Comparison of ENCODE assay signal across 8 cellular contexts in genomic region chr7:26201261-26202018, GRCh38. TPM values are rescaled to one million over a fixed set of nuclear protein-coding genes. Genes with fewer than 3 reads are reported as not detected.
DNase-seq lines count a peak whose midpoint lies in the region; ATAC-seq and TF ChIP-seq lines count a peak whose summit lies in the region.

Gene CBX3, plus strand, starts transcription at chr7:26201745. Its CDS starts 1,254 bp downstream, at chr7:26202999.

- H3K4me2 ChIP-seq in mammary epithelial cell (ENCODE audit: insufficient read depth, low read depth, low read length), result peak within 1 kb of the TSS; percentile 89
- H3K4me2 ChIP-seq in smooth muscle cell, result peak within 1 kb of the TSS; percentile 93

- intact Hi-C loops in mammary epithelial cell (cut with micrococcal nuclease), result loop anchor here (2.0 to 5.0 kb wide), 5 partner anchors 163 to 961 kb away; partner anchors contain the start of gene HOXA5

- no peaks in the 10 kb centered on the region for H3K27me3 ChIP-seq in mammary epithelial cell (ENCODE audit: insufficient read depth, low read length)
- H3K27me3 ChIP-seq in smooth muscle cell (ENCODE audit: low read depth), result no peaks in the 10 kb centered on the region

- H3K4me1 ChIP-seq in mammary epithelial cell (ENCODE audit: insufficient read depth, low read length), result peaks cover 23% of the 10 kb centered on the region
- peaks cover 49% of the 10 kb centered on the region for H3K4me1 ChIP-seq in smooth muscle cell (ENCODE audit: low read depth)

- WGBS in mammary epithelial cell (ENCODE audit: low coverage, missing lambda C conversion rate), result 0% methylated on average over 1 of the region's 84 CpGs
- 2% methylated on average over 43 of the region's 84 CpGs for WGBS in smooth muscle cell (ENCODE audit: low lambda C conversion rate)

- peak within 1 kb of the TSS; percentile 93 for H3K9ac ChIP-seq in mammary epithelial cell (ENCODE audit: insufficient read depth, low read length)
- peak within 1 kb of the TSS; percentile 96 for H3K9ac ChIP-seq in smooth muscle cell (ENCODE audit: low read depth)

- H3K9me3 ChIP-seq in mammary epithelial cell (replicated peaks; ENCODE audit: insufficient read depth, low read length) (no peaks in the 10 kb centered on the region), smooth muscle cell (replicated peaks; ENCODE audit: low read depth) (no peaks in the 10 kb centered on the region)

- H4K20me1 ChIP-seq in mammary epithelial cell (ENCODE audit: insufficient read depth, low read length) (peaks cover 42% of the 10 kb centered on the region), smooth muscle cell (ENCODE audit: low read depth) (peaks cover 84% of the 10 kb centered on the region)

- H3K79me2 ChIP-seq in mammary epithelial cell (ENCODE audit: insufficient read depth, low read length) (peaks cover 90% of the 10 kb centered on the region), smooth muscle cell (ENCODE audit: low read depth) (peaks cover 89% of the 10 kb centered on the region)

- BruUV-seq in mammary epithelial cell (replicated peaks; lab: Mats Ljungman, UMichigan), result no TSS peak

- CTCF ChIA-PET in AG04449 (lab: Yijun Ruan, JAX) (interaction anchor here (1.0 to 2.2 kb wide), 3 partner anchors 46 to 317 kb away, joined by 3 to 8 read pairs (median 3); no protein-coding TSS in a partner anchor), mammary epithelial cell (lab: Charles Lee; ENCODE audit: low non-redundant PET) (no interaction called here)

- no peak for DNase-seq in AG04449 (ENCODE audit: low read depth, low spot score)
- DNase-seq in NCI-H2227 treated with DMSO at 0.1 percent for 48 hours (lab: John Stamatoyannopoulos, UW), result peak; percentile 94
- DNase-seq in mammary epithelial cell, result peak; percentile 80
- peak; percentile 88 for DNase-seq in iPS-NIHi7 (ENCODE audit: extremely low spot score)
- peak; percentile 96 for DNase-seq in smooth muscle cell (lab: John Stamatoyannopoulos, UW; ENCODE audit: unreplicated experiment)

- ATAC-seq in GM18907 (IDR thresholded peaks at IDR 0.05; ENCODE audit: unreplicated experiment), result peak; percentile 49
- ATAC-seq in HG03135 (IDR thresholded peaks at IDR 0.05; ENCODE audit: unreplicated experiment), result peak; percentile 42

- in situ Hi-C loops in mammary epithelial cell (cut with MboI; ENCODE audit: low sequenced_read_pairs in 2 of 2), result loop anchor here in 1 of 2 donors (25.0 kb wide), 1 partner anchor 161 kb away; no protein-coding TSS in a partner anchor

- POLR2A ChIA-PET in AG04449 (lab: Yijun Ruan, JAX), result interaction anchor here (0.6 to 2.8 kb wide), 7 partner anchors 9 to 693 kb away, joined by 3 to 18 read pairs (median 3); no protein-coding TSS in a partner anchor

- H3K4me3 ChIP-seq in AG04449 (ENCODE audit: low read depth, low read length) (peak within 1 kb of the TSS; percentile 98), WI38 (ENCODE audit: low read depth, low read length) (peak within 1 kb of the TSS; percentile 100), mammary epithelial cell (replicated peaks in 1 of 3; ENCODE audit: insufficient read depth in 1 of 3, low read depth in 2 of 3, low read length in 3 of 3) (peak within 1 kb of the TSS; percentile 99 to 100 (median 100)), smooth muscle cell (peak within 1 kb of the TSS; percentile 97)

- H2AFZ ChIP-seq in mammary epithelial cell (ENCODE audit: low read depth, low read length) (peak within 1 kb of the TSS; percentile 91), smooth muscle cell (ENCODE audit: low read depth) (peak within 1 kb of the TSS; percentile 74)

- H3K36me3 ChIP-seq in mammary epithelial cell (ENCODE audit: insufficient read depth, low read length) (peaks cover 25% of the 10 kb centered on the region), smooth muscle cell (ENCODE audit: low read depth) (peaks cover 8% of the 10 kb centered on the region)

- peaks cover 10% of the 10 kb centered on the region for H3F3A ChIP-seq in smooth muscle cell (ENCODE audit: low read depth)

- no peak for TF ChIP-seq CTCF in AG04449 (IDR thresholded peaks at IDR 0.05; ENCODE audit: insufficient read depth, low read length, missing control alignments)
- TF ChIP-seq CTCF in WI38 (IDR thresholded peaks at IDR 0.05; ENCODE audit: low read depth, low read length), result no peak
- no peak for TF ChIP-seq CTCF in mammary epithelial cell (conservative IDR thresholded peaks at IDR 0.05 in 1 of 2, IDR thresholded peaks at IDR 0.05 in 1 of 2; ENCODE audit: extremely low read depth in 1 of 2, insufficient read depth in 1 of 2, low read depth in 1 of 2, low read length in 2 of 2)
- TF ChIP-seq CTCF in smooth muscle cell (IDR thresholded peaks at IDR 0.05; ENCODE audit: borderline replicate concordance, insufficient read depth, poor library complexity, severe bottlenecking), result no peak

- H3K27ac ChIP-seq in mammary epithelial cell (ENCODE audit: insufficient read depth, low read depth, low read length) (peak within 1 kb of the TSS; percentile 93), smooth muscle cell (ENCODE audit: low read depth) (peak within 1 kb of the TSS; percentile 93)

- dilution Hi-C loops in mammary epithelial cell (cut with HindIII; ENCODE audit: low sequenced_read_pairs), result no loop called here

RNA-seq across cellular contexts. Expression of gene CBX3, which starts in this region (rescaled TPM):
- total RNA-seq in mammary epithelial cell (100 to 1,000 TPM in 1 of 2 donors, 10 to 100 TPM in 1; 67.5 to 154 TPM), smooth muscle cell (156 and 181 TPM in 2 replicates)
- polyA plus RNA-seq in mammary epithelial cell (77.3 TPM), smooth muscle cell (118 and 119 TPM in 2 replicates)
- 25.3 TPM for polyA minus RNA-seq in mammary epithelial cell
